1 cellular context compared by ENCODE assay signal in genomic region chr3:14890470-14890869, GRCh38.
TF ChIP-seq lines count a peak whose summit lies in the region.

No MANE protein-coding gene starts in this region.

TF ChIP-seq in IMR-90, 13 proteins besides CTCF, POLR2A, EP300 and RAD21 (continued from another document):
- TF ChIP-seq RCOR1 (IDR thresholded peaks at IDR 0.05; ENCODE audit: insufficient replicate concordance, low read length) (no peak), MAFK (IDR thresholded peaks at IDR 0.05; ENCODE audit: low read depth, low read length) (no peak), USF2 (IDR thresholded peaks at IDR 0.05; ENCODE audit: low read depth, low read length) (no peak), CHD1 (IDR thresholded peaks at IDR 0.05; ENCODE audit: low read depth, low read length) (no peak), NFE2L2 (IDR thresholded peaks at IDR 0.05; ENCODE audit: low read depth, low read length) (no peak)
- TF ChIP-seq, protein P1, sequence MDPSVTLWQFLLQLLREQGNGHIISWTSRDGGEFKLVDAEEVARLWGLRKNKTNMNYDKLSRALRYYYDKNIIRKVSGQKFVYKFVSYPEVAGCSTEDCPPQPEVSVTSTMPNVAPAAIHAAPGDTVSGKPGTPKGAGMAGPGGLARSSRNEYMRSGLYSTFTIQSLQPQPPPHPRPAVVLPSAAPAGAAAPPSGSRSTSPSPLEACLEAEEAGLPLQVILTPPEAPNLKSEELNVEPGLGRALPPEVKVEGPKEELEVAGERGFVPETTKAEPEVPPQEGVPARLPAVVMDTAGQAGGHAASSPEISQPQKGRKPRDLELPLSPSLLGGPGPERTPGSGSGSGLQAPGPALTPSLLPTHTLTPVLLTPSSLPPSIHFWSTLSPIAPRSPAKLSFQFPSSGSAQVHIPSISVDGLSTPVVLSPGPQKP (IDR thresholded peaks at IDR 0.05; ENCODE audit: borderline replicate concordance, low read depth, low read length) = no peak
